Comparison of ENCODE assay signal across 2 cellular contexts in the genomic region with DNA sequence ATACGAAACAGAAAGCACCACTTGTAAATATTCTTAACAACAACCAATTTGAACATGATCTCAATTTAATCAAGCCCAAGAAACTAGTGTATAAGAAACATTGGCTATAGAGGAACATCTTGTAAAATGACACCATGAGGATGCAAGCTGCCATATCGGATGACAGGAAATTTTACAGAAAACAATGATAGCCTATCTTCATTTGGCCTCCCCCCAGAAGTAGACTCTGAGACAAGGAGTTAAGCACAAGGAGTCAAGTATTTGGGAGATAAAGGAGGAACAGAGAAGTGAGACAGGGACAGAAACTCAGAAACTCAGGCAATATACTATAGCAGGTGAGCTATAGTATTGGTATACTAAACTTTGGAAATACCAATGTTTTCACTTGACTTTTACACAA.
TF ChIP-seq lines count a peak whose summit lies in the region.

No MANE protein-coding gene starts in this region.

TF ChIP-seq in GM12891, 5 proteins besides CTCF, POLR2A, EP300 and RAD21:
- no peak for TF ChIP-seq PAX5 (IDR thresholded peaks at IDR 0.05; ENCODE audit: insufficient read depth, low read length, severe bottlenecking)
- peak; percentile 16; the same call in 1 of the 2 replicates for TF ChIP-seq SPI1 (IDR thresholded peaks at IDR 0.05; ENCODE audit: low read depth, low read length)

TF ChIP-seq in K562, 482 proteins besides CTCF, POLR2A, EP300 and RAD21 (continued from another document and continues in another):
- TF ChIP-seq NR4A1 (CRISPR knock-in tag; IDR thresholded peaks at IDR 0.05): no peak
- no peak for TF ChIP-seq NR4A1 (tag; IDR thresholded peaks at IDR 0.05)
- TF ChIP-seq RNF219 (CRISPR knock-in tag; IDR thresholded peaks at IDR 0.05): no peak
- TF ChIP-seq NR2C1 (IDR thresholded peaks at IDR 0.05): no peak
- no peak for TF ChIP-seq NR2C1 (tag; IDR thresholded peaks at IDR 0.05)
- no peak for TF ChIP-seq RFX5 (IDR thresholded peaks at IDR 0.05; ENCODE audit: low read depth, low read length)
- TF ChIP-seq U2AF1 (optimal IDR thresholded peaks at IDR 0.05; ENCODE audit: low read depth, low read length): no peak
- peak; percentile 88 for TF ChIP-seq NFIC (IDR thresholded peaks at IDR 0.05)
- no peak for TF ChIP-seq ZNF778 (CRISPR knock-in tag; IDR thresholded peaks at IDR 0.05)
- TF ChIP-seq TAF1 (IDR thresholded peaks at IDR 0.05; ENCODE audit: control insufficient read depth, extremely low read depth, insufficient read depth, low read length, severe bottlenecking): no peak
- TF ChIP-seq RAD51 (IDR thresholded peaks at IDR 0.05; ENCODE audit: borderline replicate concordance, low read depth): no peak
- no peak for TF ChIP-seq ILF3 (IDR thresholded peaks at IDR 0.05; ENCODE audit: borderline replicate concordance)
- TF ChIP-seq PTRF (tag; IDR thresholded peaks at IDR 0.05): no peak
- TF ChIP-seq SRSF9 (IDR thresholded peaks at IDR 0.05; ENCODE audit: borderline replicate concordance, low read depth, low read length): no peak
- TF ChIP-seq TAL1 (IDR thresholded peaks at IDR 0.05): peak; percentile 84
- peak; percentile 92 for TF ChIP-seq ARID1B (IDR thresholded peaks at IDR 0.05)
- peak; percentile 47 for TF ChIP-seq HDAC3 (IDR thresholded peaks at IDR 0.05; ENCODE audit: borderline replicate concordance, partially characterized antibody)
- TF ChIP-seq MECOM (CRISPR knock-in tag; IDR thresholded peaks at IDR 0.05): peak; percentile 50; the same call in 1 of the 2 replicates
- TF ChIP-seq CBFA2T3 (IDR thresholded peaks at IDR 0.05): peak; percentile 96
- TF ChIP-seq ZNF76 (CRISPR knock-in tag; IDR thresholded peaks at IDR 0.05; ENCODE audit: borderline replicate concordance): no peak
- no peak for TF ChIP-seq ZBTB40 (IDR thresholded peaks at IDR 0.05)
- TF ChIP-seq ZBTB40 (CRISPR knock-in tag; IDR thresholded peaks at IDR 0.05): no peak
- peak; percentile 37; the same call in 1 of the 2 replicates for TF ChIP-seq CXXC5 (CRISPR knock-in tag; IDR thresholded peaks at IDR 0.05)
- TF ChIP-seq, protein P1, sequence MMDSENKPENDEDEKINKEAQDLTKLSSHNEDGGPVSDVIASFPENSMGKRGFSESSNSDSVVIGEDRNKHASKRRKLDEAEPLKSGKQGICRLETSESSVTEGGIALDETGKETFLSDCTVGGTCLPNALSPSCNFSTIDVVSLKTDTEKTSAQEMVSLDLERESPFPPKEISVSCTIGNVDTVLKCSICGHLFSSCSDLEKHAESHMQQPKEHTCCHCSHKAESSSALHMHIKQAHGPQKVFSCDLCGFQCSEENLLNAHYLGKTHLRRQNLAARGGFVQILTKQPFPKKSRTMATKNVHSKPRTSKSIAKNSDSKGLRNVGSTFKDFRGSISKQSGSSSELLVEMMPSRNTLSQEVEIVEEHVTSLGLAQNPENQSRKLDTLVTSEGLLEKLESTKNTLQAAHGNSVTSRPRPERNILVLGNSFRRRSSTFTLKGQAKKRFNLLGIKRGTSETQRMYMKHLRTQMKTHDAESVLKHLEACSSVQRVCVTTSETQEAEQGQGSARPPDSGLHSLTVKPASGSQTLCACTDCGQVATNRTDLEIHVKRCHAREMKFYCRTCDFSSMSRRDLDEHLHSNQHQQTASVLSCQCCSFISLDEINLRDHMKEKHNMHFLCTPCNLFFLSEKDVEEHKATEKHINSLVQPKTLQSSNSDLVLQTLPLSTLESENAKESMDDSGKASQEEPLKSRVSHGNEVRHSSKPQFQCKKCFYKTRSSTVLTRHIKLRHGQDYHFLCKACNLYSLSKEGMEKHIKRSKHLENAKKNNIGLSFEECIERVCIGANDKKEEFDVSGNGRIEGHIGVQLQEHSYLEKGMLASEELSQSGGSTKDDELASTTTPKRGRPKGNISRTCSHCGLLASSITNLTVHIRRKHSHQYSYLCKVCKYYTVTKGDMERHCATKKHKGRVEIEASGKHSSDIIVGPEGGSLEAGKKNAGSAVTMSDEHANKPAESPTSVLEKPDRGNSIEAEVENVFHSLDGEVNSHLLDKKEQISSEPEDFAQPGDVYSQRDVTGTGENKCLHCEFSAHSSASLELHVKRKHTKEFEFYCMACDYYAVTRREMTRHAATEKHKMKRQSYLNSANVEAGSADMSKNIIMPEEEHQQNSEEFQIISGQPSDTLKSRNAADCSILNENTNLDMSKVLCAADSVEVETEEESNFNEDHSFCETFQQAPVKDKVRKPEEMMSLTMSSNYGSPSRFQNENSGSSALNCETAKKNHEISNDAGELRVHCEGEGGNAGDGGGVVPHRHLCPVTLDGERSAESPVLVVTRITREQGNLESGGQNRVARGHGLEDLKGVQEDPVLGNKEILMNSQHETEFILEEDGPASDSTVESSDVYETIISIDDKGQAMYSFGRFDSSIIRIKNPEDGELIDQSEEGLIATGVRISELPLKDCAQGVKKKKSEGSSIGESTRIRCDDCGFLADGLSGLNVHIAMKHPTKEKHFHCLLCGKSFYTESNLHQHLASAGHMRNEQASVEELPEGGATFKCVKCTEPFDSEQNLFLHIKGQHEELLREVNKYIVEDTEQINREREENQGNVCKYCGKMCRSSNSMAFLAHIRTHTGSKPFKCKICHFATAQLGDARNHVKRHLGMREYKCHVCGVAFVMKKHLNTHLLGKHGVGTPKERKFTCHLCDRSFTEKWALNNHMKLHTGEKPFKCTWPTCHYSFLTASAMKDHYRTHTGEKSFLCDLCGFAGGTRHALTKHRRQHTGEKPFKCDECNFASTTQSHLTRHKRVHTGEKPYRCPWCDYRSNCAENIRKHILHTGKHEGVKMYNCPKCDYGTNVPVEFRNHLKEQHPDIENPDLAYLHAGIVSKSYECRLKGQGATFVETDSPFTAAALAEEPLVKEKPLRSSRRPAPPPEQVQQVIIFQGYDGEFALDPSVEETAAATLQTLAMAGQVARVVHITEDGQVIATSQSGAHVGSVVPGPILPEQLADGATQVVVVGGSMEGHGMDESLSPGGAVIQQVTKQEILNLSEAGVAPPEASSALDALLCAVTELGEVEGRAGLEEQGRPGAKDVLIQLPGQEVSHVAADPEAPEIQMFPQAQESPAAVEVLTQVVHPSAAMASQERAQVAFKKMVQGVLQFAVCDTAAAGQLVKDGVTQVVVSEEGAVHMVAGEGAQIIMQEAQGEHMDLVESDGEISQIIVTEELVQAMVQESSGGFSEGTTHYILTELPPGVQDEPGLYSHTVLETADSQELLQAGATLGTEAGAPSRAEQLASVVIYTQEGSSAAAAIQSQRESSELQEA (IDR thresholded peaks at IDR 0.05; ENCODE audit: low read depth): no peak
- TF ChIP-seq CBFA2T2 (conservative IDR thresholded peaks at IDR 0.05): peak; percentile 92
- TF ChIP-seq DIDO1 (tag; IDR thresholded peaks at IDR 0.05; ENCODE audit: low read depth): no peak
- no peak for TF ChIP-seq TFE3 (CRISPR knock-in tag; IDR thresholded peaks at IDR 0.05)
- TF ChIP-seq, protein P2, sequence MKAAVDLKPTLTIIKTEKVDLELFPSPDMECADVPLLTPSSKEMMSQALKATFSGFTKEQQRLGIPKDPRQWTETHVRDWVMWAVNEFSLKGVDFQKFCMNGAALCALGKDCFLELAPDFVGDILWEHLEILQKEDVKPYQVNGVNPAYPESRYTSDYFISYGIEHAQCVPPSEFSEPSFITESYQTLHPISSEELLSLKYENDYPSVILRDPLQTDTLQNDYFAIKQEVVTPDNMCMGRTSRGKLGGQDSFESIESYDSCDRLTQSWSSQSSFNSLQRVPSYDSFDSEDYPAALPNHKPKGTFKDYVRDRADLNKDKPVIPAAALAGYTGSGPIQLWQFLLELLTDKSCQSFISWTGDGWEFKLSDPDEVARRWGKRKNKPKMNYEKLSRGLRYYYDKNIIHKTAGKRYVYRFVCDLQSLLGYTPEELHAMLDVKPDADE (conservative IDR thresholded peaks at IDR 0.05; ENCODE audit: control insufficient read depth, low read depth, low read length): no peak
- no peak for TF ChIP-seq MXI1 (IDR thresholded peaks at IDR 0.05; ENCODE audit: low read depth, low read length)
- no peak for TF ChIP-seq TAF15 (IDR thresholded peaks at IDR 0.05; ENCODE audit: low read depth, low read length)
- TF ChIP-seq, protein P3, sequence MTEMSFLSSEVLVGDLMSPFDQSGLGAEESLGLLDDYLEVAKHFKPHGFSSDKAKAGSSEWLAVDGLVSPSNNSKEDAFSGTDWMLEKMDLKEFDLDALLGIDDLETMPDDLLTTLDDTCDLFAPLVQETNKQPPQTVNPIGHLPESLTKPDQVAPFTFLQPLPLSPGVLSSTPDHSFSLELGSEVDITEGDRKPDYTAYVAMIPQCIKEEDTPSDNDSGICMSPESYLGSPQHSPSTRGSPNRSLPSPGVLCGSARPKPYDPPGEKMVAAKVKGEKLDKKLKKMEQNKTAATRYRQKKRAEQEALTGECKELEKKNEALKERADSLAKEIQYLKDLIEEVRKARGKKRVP (CRISPR knock-in tag; IDR thresholded peaks at IDR 0.05): no peak
- no peak for TF ChIP-seq PPARD (CRISPR knock-in tag; IDR thresholded peaks at IDR 0.05)
- no peak for TF ChIP-seq GATAD2A (IDR thresholded peaks at IDR 0.05)
- no peak for TF ChIP-seq MEF2D (tag; conservative IDR thresholded peaks at IDR 0.05; ENCODE audit: low read depth)
